1 cellular context compared by ENCODE assay signal in genomic region chr1:155978325-155978972, GRCh38.
TF ChIP-seq lines count a peak whose summit lies in the region.

Gene ARHGEF2 (minus strand): TSS chr1:155978547. CDS start chr1:155978427, 120 bp downstream.

TF ChIP-seq in K562, 482 proteins besides CTCF, POLR2A, EP300 and RAD21 (continued from another document and continues in another):
- TF ChIP-seq KLF13 (tag; IDR thresholded peaks at IDR 0.05; ENCODE audit: borderline replicate concordance, low read depth) (0 out of 2 replicates have a peak, but pooled peaks have one; percentile 23), ZNF239 (CRISPR knock-in tag; IDR thresholded peaks at IDR 0.05) (no peak), MXD1 (CRISPR knock-in tag; IDR thresholded peaks at IDR 0.05; ENCODE audit: borderline replicate concordance, poor library complexity, severe bottlenecking) (no peak), MYC (IDR thresholded peaks at IDR 0.05; ENCODE audit: low read depth, low read length) (0 out of 2 replicates have a peak, but pooled peaks have one; percentile 56), MYC (CRISPR knock-in tag; IDR thresholded peaks at IDR 0.05; ENCODE audit: borderline replicate concordance, low read depth) (no peak), PRDM10 (IDR thresholded peaks at IDR 0.05; ENCODE audit: partially characterized antibody) (peak; percentile 53), ATF7 (IDR thresholded peaks at IDR 0.05) (peak; percentile 60), RFX7 (CRISPR knock-in tag; IDR thresholded peaks at IDR 0.05) (no peak), GABPA (tag; conservative IDR thresholded peaks at IDR 0.05; ENCODE audit: low read depth) (peak; percentile 66), ZBTB8A (IDR thresholded peaks at IDR 0.05; ENCODE audit: partially characterized antibody) (no peak), RBFOX2 (IDR thresholded peaks at IDR 0.05; ENCODE audit: low read depth, low read length) (peak; percentile 94), PHF8 (IDR thresholded peaks at IDR 0.05; ENCODE audit: borderline replicate concordance, low read length) (peak; percentile 57; the same call in 1 of the 2 replicates), ARID1B (IDR thresholded peaks at IDR 0.05) (peak; percentile 54; the same call in 1 of the 2 replicates), TAF7 (tag; IDR thresholded peaks at IDR 0.05) (peak; percentile 48; the same call in 1 of the 2 replicates), BRCA1 (IDR thresholded peaks at IDR 0.05) (no peak), BRCA1 (CRISPR knock-in tag; IDR thresholded peaks at IDR 0.05) (no peak), GTF2A2 (tag; IDR thresholded peaks at IDR 0.05) (no peak), ZNF780A (CRISPR knock-in tag; IDR thresholded peaks at IDR 0.05) (no peak), ZNF41 (CRISPR knock-in tag; conservative IDR thresholded peaks at IDR 0.05) (no peak), CREB1 (IDR thresholded peaks at IDR 0.05) (no peak), CREB1 (CRISPR knock-in tag; IDR thresholded peaks at IDR 0.05) (peak; percentile 45; the same call in 1 of the 2 replicates), POLR2G (IDR thresholded peaks at IDR 0.05; ENCODE audit: low read depth, low read length) (peak; percentile 93), SP1 (CRISPR knock-in tag; IDR thresholded peaks at IDR 0.05) (peak; percentile 51; the same call in 1 of the 2 replicates), HIVEP1 (CRISPR knock-in tag; IDR thresholded peaks at IDR 0.05) (no peak), ADNP (tag; IDR thresholded peaks at IDR 0.05) (no peak), MYNN (IDR thresholded peaks at IDR 0.05) (peak; percentile 66; the same call in 1 of the 2 replicates), MYNN (CRISPR knock-in tag; IDR thresholded peaks at IDR 0.05) (no peak), TAL1 (IDR thresholded peaks at IDR 0.05) (no peak), CTBP1 (IDR thresholded peaks at IDR 0.05; ENCODE audit: borderline replicate concordance) (peak; percentile 14; the same call in 1 of the 2 replicates), ETV5 (CRISPR knock-in tag; IDR thresholded peaks at IDR 0.05; ENCODE audit: low read depth) (peak; percentile 38; the same call in 1 of the 2 replicates), EP400 (IDR thresholded peaks at IDR 0.05) (peak; percentile 83), SRSF3 (IDR thresholded peaks at IDR 0.05; ENCODE audit: insufficient read depth, low read length) (0 out of 2 replicates have a peak, but pooled peaks have one; percentile 68), CBX2 (IDR thresholded peaks at IDR 0.05; ENCODE audit: insufficient read depth, low read length, poor library complexity, severe bottlenecking) (no peak), CSDE1 (IDR thresholded peaks at IDR 0.05) (no peak), BHLHE40 (IDR thresholded peaks at IDR 0.05; ENCODE audit: low read length) (peak; percentile 80), NCOR1 (IDR thresholded peaks at IDR 0.05) (0 out of 2 replicates have a peak, but pooled peaks have one; percentile 21), HMGN3 (IDR thresholded peaks at IDR 0.05; ENCODE audit: borderline replicate concordance, extremely low read depth, insufficient read length, low read depth, low read length) (peak; percentile 71), CLOCK (CRISPR knock-in tag; IDR thresholded peaks at IDR 0.05; ENCODE audit: borderline replicate concordance) (no peak), CBX1 (IDR thresholded peaks at IDR 0.05; ENCODE audit: low read depth) (no peak; the same call in 1 of the 2 replicates), PRMT5 (CRISPR knock-in tag; IDR thresholded peaks at IDR 0.05) (no peak), ZNF324 (CRISPR knock-in tag; IDR thresholded peaks at IDR 0.05) (no peak), MEF2D (tag; conservative IDR thresholded peaks at IDR 0.05; ENCODE audit: low read depth) (no peak), NONO (IDR thresholded peaks at IDR 0.05; ENCODE audit: low read depth in 2 of 2, low read length in 1 of 2) (0 out of 4 replicates have a peak, but pooled peaks of 1 of the 2 experiments have one; percentile 14), TEAD4 (IDR thresholded peaks at IDR 0.05; ENCODE audit: low read length) (0 out of 2 replicates have a peak, but pooled peaks have one; percentile 11), TEAD4 (CRISPR knock-in tag; IDR thresholded peaks at IDR 0.05; ENCODE audit: borderline replicate concordance) (no peak), NRF1 (conservative IDR thresholded peaks at IDR 0.05 in 1 of 2, IDR thresholded peaks at IDR 0.05 in 1 of 2) (peak; percentile 70 to 76), HES1 (IDR thresholded peaks at IDR 0.05; ENCODE audit: low read depth) (peak; percentile 17; the same call in 1 of the 2 replicates), SMARCA4 (IDR thresholded peaks at IDR 0.05) (peak; percentile 9; the same call in 1 of the 2 replicates), KAT2B (IDR thresholded peaks at IDR 0.05; ENCODE audit: low read depth, low read length) (no peak), YY1 (IDR thresholded peaks at IDR 0.05; ENCODE audit: borderline replicate concordance in 1 of 3, control insufficient read depth in 1 of 3, extremely low read depth in 1 of 3, insufficient read depth in 3 of 3, insufficient read length in 1 of 3, insufficient replicate concordance in 2 of 3, low read depth in 1 of 3, low read length in 2 of 3) (peak in 1 of 3 experiments; percentile 22), ESRRB (CRISPR knock-in tag; IDR thresholded peaks at IDR 0.05; ENCODE audit: borderline replicate concordance) (0 out of 2 replicates have a peak, but pooled peaks have one; percentile 23), ZNF24 (IDR thresholded peaks at IDR 0.05) (no peak), MAZ (CRISPR knock-in tag; conservative IDR thresholded peaks at IDR 0.05 in 1 of 2, IDR thresholded peaks at IDR 0.05 in 1 of 2) (peak; percentile 57 to 89; a peak in 2 of 4 replicates), RBM14 (IDR thresholded peaks at IDR 0.05; ENCODE audit: borderline replicate concordance, insufficient read depth, low read depth, low read length) (0 out of 2 replicates have a peak, but pooled peaks have one; percentile 24), SUPT5H (IDR thresholded peaks at IDR 0.05) (peak; percentile 77), ZBED1 (IDR thresholded peaks at IDR 0.05) (peak; percentile 59; the same call in 1 of the 2 replicates), ELF4 (CRISPR knock-in tag; IDR thresholded peaks at IDR 0.05) (0 out of 2 replicates have a peak, but pooled peaks have one; percentile 19), EGR1 (conservative IDR thresholded peaks at IDR 0.05) (peak; percentile 73), ZEB2 (IDR thresholded peaks at IDR 0.05) (0 out of 2 replicates have a peak, but pooled peaks have one; percentile 35), ZNF444 (CRISPR knock-in tag; IDR thresholded peaks at IDR 0.05) (no peak), E2F8 (IDR thresholded peaks at IDR 0.05; ENCODE audit: low read depth, partially characterized antibody) (no peak), ZNF3 (CRISPR knock-in tag; IDR thresholded peaks at IDR 0.05) (no peak), POU5F1 (IDR thresholded peaks at IDR 0.05; ENCODE audit: borderline replicate concordance, low read depth, low read length, partially characterized antibody) (no peak), HINFP (tag; conservative IDR thresholded peaks at IDR 0.05; ENCODE audit: low read depth) (no peak), CHD1 (IDR thresholded peaks at IDR 0.05; ENCODE audit: low read length) (peak; percentile 50)
